Comparison of ENCODE assay signal across 8 cellular contexts in genomic region chr17:12021604-12022003, GRCh38. TPM values are rescaled to one million over a fixed set of nuclear protein-coding genes. Genes with fewer than 3 reads are reported as not detected.
DNase-seq lines count a peak whose midpoint lies in the region; ATAC-seq and TF ChIP-seq lines count a peak whose summit lies in the region.

No MANE protein-coding gene starts in this region.

- no peak for DNase-seq in BJ (ENCODE audit: low read depth)
- DNase-seq in HuH-7.5 (ENCODE audit: low spot score) = peak; percentile 20
- no peak for DNase-seq in chondrocyte (ENCODE audit: low spot score)
- DNase-seq in naive thymus-derived CD8-positive, alpha-beta T cell = no peak
- DNase-seq in hepatic stellate cell (ENCODE audit: low spot score) = no peak
- DNase-seq in glomerular visceral epithelial cell (ENCODE audit: extremely low spot score) = no peak
- DNase-seq in NCI-H510A (lab: John Stamatoyannopoulos, UW) = no peak

- no peaks in the 10 kb centered on the region for H3K36me3 Mint-ChIP-seq in chondrocyte (ENCODE audit: low read depth)
- H3K36me3 Mint-ChIP-seq in naive thymus-derived CD8-positive, alpha-beta T cell = peaks cover 0 to 4% (median 2%) of the 10 kb centered on the region in 3 donors

- POLR2A ChIA-PET in BJ (lab: Charles Lee) = interaction anchor here (0.5 kb wide), 1 partner anchor 23 kb away, joined by 3 read pairs; no protein-coding TSS in a partner anchor
- POLR2A ChIA-PET in naive thymus-derived CD8-positive, alpha-beta T cell (lab: Charles Lee) = interaction anchor here (0.5 to 7.5 kb wide), 4 partner anchors 12 to 1318 kb away, joined by 3 to 192 read pairs (median 4); partner anchors contain the start of gene ZNF18

- CTCF ChIA-PET in BJ (lab: Yijun Ruan, JAX) = interaction anchor here (1.0 to 1.9 kb wide), 2 partner anchors 10 to 25 kb away, joined by 3 to 6 read pairs; no protein-coding TSS in a partner anchor

- H3K27ac Mint-ChIP-seq in chondrocyte (ENCODE audit: unreplicated experiment) = peak overlapping the region; percentile 78
- peak overlapping the region; percentile 24 to 92 (median 85) for H3K27ac Mint-ChIP-seq in naive thymus-derived CD8-positive, alpha-beta T cell

- H3K27me3 ChIP-seq in BJ (ENCODE audit: control insufficient read depth, insufficient read depth, low read length) = no peaks in the 10 kb centered on the region; the same call in 1 of the 2 replicates

- no peaks in the 10 kb centered on the region for H3K27me3 Mint-ChIP-seq in chondrocyte (ENCODE audit: low read depth)
- peaks cover 0 to 1% (median 0%) of the 10 kb centered on the region in 5 donors for H3K27me3 Mint-ChIP-seq in naive thymus-derived CD8-positive, alpha-beta T cell

- no peaks in the 10 kb centered on the region for H3K9me3 Mint-ChIP-seq in chondrocyte (ENCODE audit: low read depth)
- no peaks in the 10 kb centered on the region for H3K9me3 Mint-ChIP-seq in naive thymus-derived CD8-positive, alpha-beta T cell

- peak overlapping the region; percentile 74 for H3K4me3 ChIP-seq in BJ (ENCODE audit: low read depth, low read length)

- H3K4me3 Mint-ChIP-seq in chondrocyte (ENCODE audit: unreplicated experiment) = peak overlapping the region; percentile 68
- peak overlapping the region; percentile 69 to 90 (median 78) for H3K4me3 Mint-ChIP-seq in naive thymus-derived CD8-positive, alpha-beta T cell

- peaks cover 34% of the 10 kb centered on the region for H3K4me1 Mint-ChIP-seq in chondrocyte (ENCODE audit: low read depth)
- peaks cover 20 to 59% (median 57%) of the 10 kb centered on the region in 4 donors for H3K4me1 Mint-ChIP-seq in naive thymus-derived CD8-positive, alpha-beta T cell

- TF ChIP-seq CTCF in BJ (IDR thresholded peaks at IDR 0.05; ENCODE audit: insufficient read depth, low read depth, low read length) (no peak), chondrocyte (IDR thresholded peaks at IDR 0.05) (no peak)

- no peaks in the 10 kb centered on the region for H3K36me3 ChIP-seq in BJ (ENCODE audit: control insufficient read depth, insufficient read depth, low read length)

- ATAC-seq in naive thymus-derived CD8-positive, alpha-beta T cell = no peak
- ATAC-seq in HG03378 (IDR thresholded peaks at IDR 0.05; ENCODE audit: unreplicated experiment) = no peak

RNA-seq across cellular contexts. Expression of gene MAP2K4, which starts 0.9 kb away (rescaled TPM):
- polyA plus RNA-seq in BJ (2011; rRNA removed) = 12.8 and 22.5 TPM in 2 replicates
- polyA minus RNA-seq in BJ (2011; rRNA and poly(A)+ RNA removed) = 10.6 and 13.4 TPM in 2 replicates
- total RNA-seq in chondrocyte = 20.4 to 27.4 TPM (median 26.0 TPM) in 3 replicates
- total RNA-seq in naive thymus-derived CD8-positive, alpha-beta T cell = 10 to 100 TPM; 47.6 to 51.3 TPM
- polyA plus RNA-seq in naive thymus-derived CD8-positive, alpha-beta T cell = 10 to 100 TPM; 17.7 to 27.3 (median 19.6) TPM

RNA-seq across cellular contexts. Expression of gene ZNF18, which starts 24.3 kb away (rescaled TPM):
- 6.2 and 6.9 TPM in 2 replicates for polyA plus RNA-seq in BJ (2011; rRNA removed)
- polyA minus RNA-seq in BJ (2011; rRNA and poly(A)+ RNA removed) = 3.4 and 5.1 TPM in 2 replicates
- 10.9 to 11.8 TPM (median 10.9 TPM) in 3 replicates for total RNA-seq in chondrocyte
- total RNA-seq in naive thymus-derived CD8-positive, alpha-beta T cell = 10 to 100 TPM; 12.7 to 16.3 TPM
- 1 to 10 TPM; 6.8 to 8.9 (median 6.9) TPM for polyA plus RNA-seq in naive thymus-derived CD8-positive, alpha-beta T cell
